35 cellular contexts compared by ENCODE assay signal in genomic region chr15:72915843-72916242, GRCh38.
"Had no signal": no experiment of that assay in that cellular context is flagged by ENCODE, and none has a peak within 500 bp of the region (broad histone marks: within the 10 kb centered on the region; RNA-seq: fewer than 3 reads in every experiment).

No MANE protein-coding gene starts in this region.

- H3K36me3 ChIP-seq: MG63 had no signal

- H3K9me3 ChIP-seq: MG63 had no signal

- H3K4me3 ChIP-seq: MG63 had no signal

- DNase-seq: Karpas-422, Kasumi-1, KG1, MG63, MM.1S, MV-4-11, NCI-H1048, NCI-H1092, NCI-H1092 treated with DMSO at 0.1 percent for 48 hours, NCI-H1105, NCI-H1105 treated with DMSO at 0.1 percent for 48 hours, NCI-H1417, NCI-H1417 treated with DMSO at 0.1 percent for 48 hours, NCI-H1436, NCI-H1436 treated with DMSO at 0.1 percent for 48 hours, NCI-H146, NCI-H1694, NCI-H1694 treated with DMSO at 0.1 percent for 48 hours, NCI-H187, NCI-H187 treated with DMSO at 0.1 percent for 48 hours, NCI-H1930, NCI-H2029, NCI-H2029 treated with DMSO at 0.1 percent for 48 hours, NCI-H2081, NCI-H2081 treated with DMSO at 0.1 percent for 48 hours, NCI-H2107, NCI-H2171, NCI-H2171 treated with DMSO at 0.1 percent for 48 hours, NCI-H2227 treated with DMSO at 0.1 percent for 48 hours, NCI-H226, NCI-H345, NCI-H446 treated with DMSO at 0.1 percent for 48 hours, NCI-H510A, NCI-H510A treated with DMSO at 0.1 percent for 48 hours had no signal

- H3K27ac ChIP-seq: KMS-11 had no signal
